Comparison of ENCODE assay signal across 1 cellular context in genomic region chr2:69893684-69894481, GRCh38.
A peak's percentile ranks its signal among the peaks of the same experiment; 100 is the strongest.
TF ChIP-seq lines count a peak whose summit lies in the region.

A gene with protein sequence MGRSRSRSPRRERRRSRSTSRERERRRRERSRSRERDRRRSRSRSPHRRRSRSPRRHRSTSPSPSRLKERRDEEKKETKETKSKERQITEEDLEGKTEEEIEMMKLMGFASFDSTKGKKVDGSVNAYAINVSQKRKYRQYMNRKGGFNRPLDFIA (plus strand): TSS chr2:69893956. CDS start chr2:69893985, 29 bp downstream.

TF ChIP-seq in K562, 482 proteins besides CTCF, POLR2A, EP300 and RAD21 (continued from another document and continues in another):
- TF ChIP-seq, protein P1, sequence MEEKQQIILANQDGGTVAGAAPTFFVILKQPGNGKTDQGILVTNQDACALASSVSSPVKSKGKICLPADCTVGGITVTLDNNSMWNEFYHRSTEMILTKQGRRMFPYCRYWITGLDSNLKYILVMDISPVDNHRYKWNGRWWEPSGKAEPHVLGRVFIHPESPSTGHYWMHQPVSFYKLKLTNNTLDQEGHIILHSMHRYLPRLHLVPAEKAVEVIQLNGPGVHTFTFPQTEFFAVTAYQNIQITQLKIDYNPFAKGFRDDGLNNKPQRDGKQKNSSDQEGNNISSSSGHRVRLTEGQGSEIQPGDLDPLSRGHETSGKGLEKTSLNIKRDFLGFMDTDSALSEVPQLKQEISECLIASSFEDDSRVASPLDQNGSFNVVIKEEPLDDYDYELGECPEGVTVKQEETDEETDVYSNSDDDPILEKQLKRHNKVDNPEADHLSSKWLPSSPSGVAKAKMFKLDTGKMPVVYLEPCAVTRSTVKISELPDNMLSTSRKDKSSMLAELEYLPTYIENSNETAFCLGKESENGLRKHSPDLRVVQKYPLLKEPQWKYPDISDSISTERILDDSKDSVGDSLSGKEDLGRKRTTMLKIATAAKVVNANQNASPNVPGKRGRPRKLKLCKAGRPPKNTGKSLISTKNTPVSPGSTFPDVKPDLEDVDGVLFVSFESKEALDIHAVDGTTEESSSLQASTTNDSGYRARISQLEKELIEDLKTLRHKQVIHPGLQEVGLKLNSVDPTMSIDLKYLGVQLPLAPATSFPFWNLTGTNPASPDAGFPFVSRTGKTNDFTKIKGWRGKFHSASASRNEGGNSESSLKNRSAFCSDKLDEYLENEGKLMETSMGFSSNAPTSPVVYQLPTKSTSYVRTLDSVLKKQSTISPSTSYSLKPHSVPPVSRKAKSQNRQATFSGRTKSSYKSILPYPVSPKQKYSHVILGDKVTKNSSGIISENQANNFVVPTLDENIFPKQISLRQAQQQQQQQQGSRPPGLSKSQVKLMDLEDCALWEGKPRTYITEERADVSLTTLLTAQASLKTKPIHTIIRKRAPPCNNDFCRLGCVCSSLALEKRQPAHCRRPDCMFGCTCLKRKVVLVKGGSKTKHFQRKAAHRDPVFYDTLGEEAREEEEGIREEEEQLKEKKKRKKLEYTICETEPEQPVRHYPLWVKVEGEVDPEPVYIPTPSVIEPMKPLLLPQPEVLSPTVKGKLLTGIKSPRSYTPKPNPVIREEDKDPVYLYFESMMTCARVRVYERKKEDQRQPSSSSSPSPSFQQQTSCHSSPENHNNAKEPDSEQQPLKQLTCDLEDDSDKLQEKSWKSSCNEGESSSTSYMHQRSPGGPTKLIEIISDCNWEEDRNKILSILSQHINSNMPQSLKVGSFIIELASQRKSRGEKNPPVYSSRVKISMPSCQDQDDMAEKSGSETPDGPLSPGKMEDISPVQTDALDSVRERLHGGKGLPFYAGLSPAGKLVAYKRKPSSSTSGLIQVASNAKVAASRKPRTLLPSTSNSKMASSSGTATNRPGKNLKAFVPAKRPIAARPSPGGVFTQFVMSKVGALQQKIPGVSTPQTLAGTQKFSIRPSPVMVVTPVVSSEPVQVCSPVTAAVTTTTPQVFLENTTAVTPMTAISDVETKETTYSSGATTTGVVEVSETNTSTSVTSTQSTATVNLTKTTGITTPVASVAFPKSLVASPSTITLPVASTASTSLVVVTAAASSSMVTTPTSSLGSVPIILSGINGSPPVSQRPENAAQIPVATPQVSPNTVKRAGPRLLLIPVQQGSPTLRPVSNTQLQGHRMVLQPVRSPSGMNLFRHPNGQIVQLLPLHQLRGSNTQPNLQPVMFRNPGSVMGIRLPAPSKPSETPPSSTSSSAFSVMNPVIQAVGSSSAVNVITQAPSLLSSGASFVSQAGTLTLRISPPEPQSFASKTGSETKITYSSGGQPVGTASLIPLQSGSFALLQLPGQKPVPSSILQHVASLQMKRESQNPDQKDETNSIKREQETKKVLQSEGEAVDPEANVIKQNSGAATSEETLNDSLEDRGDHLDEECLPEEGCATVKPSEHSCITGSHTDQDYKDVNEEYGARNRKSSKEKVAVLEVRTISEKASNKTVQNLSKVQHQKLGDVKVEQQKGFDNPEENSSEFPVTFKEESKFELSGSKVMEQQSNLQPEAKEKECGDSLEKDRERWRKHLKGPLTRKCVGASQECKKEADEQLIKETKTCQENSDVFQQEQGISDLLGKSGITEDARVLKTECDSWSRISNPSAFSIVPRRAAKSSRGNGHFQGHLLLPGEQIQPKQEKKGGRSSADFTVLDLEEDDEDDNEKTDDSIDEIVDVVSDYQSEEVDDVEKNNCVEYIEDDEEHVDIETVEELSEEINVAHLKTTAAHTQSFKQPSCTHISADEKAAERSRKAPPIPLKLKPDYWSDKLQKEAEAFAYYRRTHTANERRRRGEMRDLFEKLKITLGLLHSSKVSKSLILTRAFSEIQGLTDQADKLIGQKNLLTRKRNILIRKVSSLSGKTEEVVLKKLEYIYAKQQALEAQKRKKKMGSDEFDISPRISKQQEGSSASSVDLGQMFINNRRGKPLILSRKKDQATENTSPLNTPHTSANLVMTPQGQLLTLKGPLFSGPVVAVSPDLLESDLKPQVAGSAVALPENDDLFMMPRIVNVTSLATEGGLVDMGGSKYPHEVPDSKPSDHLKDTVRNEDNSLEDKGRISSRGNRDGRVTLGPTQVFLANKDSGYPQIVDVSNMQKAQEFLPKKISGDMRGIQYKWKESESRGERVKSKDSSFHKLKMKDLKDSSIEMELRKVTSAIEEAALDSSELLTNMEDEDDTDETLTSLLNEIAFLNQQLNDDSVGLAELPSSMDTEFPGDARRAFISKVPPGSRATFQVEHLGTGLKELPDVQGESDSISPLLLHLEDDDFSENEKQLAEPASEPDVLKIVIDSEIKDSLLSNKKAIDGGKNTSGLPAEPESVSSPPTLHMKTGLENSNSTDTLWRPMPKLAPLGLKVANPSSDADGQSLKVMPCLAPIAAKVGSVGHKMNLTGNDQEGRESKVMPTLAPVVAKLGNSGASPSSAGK (IDR thresholded peaks at IDR 0.05) = no peak
- TF ChIP-seq SIX5 (IDR thresholded peaks at IDR 0.05; ENCODE audit: borderline replicate concordance in 1 of 2, insufficient read depth in 1 of 2, low read depth in 1 of 2, low read length in 2 of 2) (peak in 1 of 2 experiments; percentile 44; a peak in 3 of 4 replicates), LCOR (CRISPR knock-in tag; IDR thresholded peaks at IDR 0.05) (peak; percentile 75), NKRF (IDR thresholded peaks at IDR 0.05; ENCODE audit: borderline replicate concordance) (peak; percentile 81; the same call in 1 of the 2 replicates), HDAC1 (IDR thresholded peaks at IDR 0.05) (peak; percentile 83 to 99), NFIC (IDR thresholded peaks at IDR 0.05) (no peak), BHLHE40 (IDR thresholded peaks at IDR 0.05; ENCODE audit: low read length) (0 out of 2 replicates have a peak, but pooled peaks have one; percentile 5), PYGO2 (tag; IDR thresholded peaks at IDR 0.05) (peak; percentile 13; the same call in 1 of the 2 replicates), ZNF165 (CRISPR knock-in tag; IDR thresholded peaks at IDR 0.05; ENCODE audit: borderline replicate concordance) (no peak), NR2F6 (CRISPR knock-in tag; IDR thresholded peaks at IDR 0.05) (no peak), RNF2 (IDR thresholded peaks at IDR 0.05) (peak; percentile 87), ZBTB17 (CRISPR knock-in tag; IDR thresholded peaks at IDR 0.05) (no peak), MECOM (CRISPR knock-in tag; IDR thresholded peaks at IDR 0.05) (no peak), ZNF24 (IDR thresholded peaks at IDR 0.05) (no peak), IFI16 (CRISPR knock-in tag; IDR thresholded peaks at IDR 0.05) (no peak), NONO (IDR thresholded peaks at IDR 0.05; ENCODE audit: low read depth in 2 of 2, low read length in 1 of 2) (no peak), CREBBP (IDR thresholded peaks at IDR 0.05; ENCODE audit: low read depth, low read length) (no peak), PHF8 (IDR thresholded peaks at IDR 0.05; ENCODE audit: borderline replicate concordance, low read length) (peak; percentile 75; the same call in 1 of the 2 replicates), CAMTA2 (CRISPR knock-in tag; conservative IDR thresholded peaks at IDR 0.05) (no peak), MXI1 (IDR thresholded peaks at IDR 0.05; ENCODE audit: low read depth, low read length) (no peak), ZNF639 (CRISPR knock-in tag; conservative IDR thresholded peaks at IDR 0.05 in 1 of 2, IDR thresholded peaks at IDR 0.05 in 1 of 2) (no peak), FOXP1 (CRISPR knock-in tag; IDR thresholded peaks at IDR 0.05) (no peak), ELK3 (CRISPR knock-in tag; IDR thresholded peaks at IDR 0.05) (no peak), CXXC5 (CRISPR knock-in tag; IDR thresholded peaks at IDR 0.05) (peak; percentile 63), PTTG1 (tag; IDR thresholded peaks at IDR 0.05; ENCODE audit: low read depth) (no peak), SNIP1 (IDR thresholded peaks at IDR 0.05; ENCODE audit: low read depth) (peak; percentile 33; the same call in 1 of the 2 replicates), ZNF124 (CRISPR knock-in tag; IDR thresholded peaks at IDR 0.05) (no peak), KLF10 (CRISPR knock-in tag; IDR thresholded peaks at IDR 0.05) (no peak)
- TF ChIP-seq, protein P2, sequence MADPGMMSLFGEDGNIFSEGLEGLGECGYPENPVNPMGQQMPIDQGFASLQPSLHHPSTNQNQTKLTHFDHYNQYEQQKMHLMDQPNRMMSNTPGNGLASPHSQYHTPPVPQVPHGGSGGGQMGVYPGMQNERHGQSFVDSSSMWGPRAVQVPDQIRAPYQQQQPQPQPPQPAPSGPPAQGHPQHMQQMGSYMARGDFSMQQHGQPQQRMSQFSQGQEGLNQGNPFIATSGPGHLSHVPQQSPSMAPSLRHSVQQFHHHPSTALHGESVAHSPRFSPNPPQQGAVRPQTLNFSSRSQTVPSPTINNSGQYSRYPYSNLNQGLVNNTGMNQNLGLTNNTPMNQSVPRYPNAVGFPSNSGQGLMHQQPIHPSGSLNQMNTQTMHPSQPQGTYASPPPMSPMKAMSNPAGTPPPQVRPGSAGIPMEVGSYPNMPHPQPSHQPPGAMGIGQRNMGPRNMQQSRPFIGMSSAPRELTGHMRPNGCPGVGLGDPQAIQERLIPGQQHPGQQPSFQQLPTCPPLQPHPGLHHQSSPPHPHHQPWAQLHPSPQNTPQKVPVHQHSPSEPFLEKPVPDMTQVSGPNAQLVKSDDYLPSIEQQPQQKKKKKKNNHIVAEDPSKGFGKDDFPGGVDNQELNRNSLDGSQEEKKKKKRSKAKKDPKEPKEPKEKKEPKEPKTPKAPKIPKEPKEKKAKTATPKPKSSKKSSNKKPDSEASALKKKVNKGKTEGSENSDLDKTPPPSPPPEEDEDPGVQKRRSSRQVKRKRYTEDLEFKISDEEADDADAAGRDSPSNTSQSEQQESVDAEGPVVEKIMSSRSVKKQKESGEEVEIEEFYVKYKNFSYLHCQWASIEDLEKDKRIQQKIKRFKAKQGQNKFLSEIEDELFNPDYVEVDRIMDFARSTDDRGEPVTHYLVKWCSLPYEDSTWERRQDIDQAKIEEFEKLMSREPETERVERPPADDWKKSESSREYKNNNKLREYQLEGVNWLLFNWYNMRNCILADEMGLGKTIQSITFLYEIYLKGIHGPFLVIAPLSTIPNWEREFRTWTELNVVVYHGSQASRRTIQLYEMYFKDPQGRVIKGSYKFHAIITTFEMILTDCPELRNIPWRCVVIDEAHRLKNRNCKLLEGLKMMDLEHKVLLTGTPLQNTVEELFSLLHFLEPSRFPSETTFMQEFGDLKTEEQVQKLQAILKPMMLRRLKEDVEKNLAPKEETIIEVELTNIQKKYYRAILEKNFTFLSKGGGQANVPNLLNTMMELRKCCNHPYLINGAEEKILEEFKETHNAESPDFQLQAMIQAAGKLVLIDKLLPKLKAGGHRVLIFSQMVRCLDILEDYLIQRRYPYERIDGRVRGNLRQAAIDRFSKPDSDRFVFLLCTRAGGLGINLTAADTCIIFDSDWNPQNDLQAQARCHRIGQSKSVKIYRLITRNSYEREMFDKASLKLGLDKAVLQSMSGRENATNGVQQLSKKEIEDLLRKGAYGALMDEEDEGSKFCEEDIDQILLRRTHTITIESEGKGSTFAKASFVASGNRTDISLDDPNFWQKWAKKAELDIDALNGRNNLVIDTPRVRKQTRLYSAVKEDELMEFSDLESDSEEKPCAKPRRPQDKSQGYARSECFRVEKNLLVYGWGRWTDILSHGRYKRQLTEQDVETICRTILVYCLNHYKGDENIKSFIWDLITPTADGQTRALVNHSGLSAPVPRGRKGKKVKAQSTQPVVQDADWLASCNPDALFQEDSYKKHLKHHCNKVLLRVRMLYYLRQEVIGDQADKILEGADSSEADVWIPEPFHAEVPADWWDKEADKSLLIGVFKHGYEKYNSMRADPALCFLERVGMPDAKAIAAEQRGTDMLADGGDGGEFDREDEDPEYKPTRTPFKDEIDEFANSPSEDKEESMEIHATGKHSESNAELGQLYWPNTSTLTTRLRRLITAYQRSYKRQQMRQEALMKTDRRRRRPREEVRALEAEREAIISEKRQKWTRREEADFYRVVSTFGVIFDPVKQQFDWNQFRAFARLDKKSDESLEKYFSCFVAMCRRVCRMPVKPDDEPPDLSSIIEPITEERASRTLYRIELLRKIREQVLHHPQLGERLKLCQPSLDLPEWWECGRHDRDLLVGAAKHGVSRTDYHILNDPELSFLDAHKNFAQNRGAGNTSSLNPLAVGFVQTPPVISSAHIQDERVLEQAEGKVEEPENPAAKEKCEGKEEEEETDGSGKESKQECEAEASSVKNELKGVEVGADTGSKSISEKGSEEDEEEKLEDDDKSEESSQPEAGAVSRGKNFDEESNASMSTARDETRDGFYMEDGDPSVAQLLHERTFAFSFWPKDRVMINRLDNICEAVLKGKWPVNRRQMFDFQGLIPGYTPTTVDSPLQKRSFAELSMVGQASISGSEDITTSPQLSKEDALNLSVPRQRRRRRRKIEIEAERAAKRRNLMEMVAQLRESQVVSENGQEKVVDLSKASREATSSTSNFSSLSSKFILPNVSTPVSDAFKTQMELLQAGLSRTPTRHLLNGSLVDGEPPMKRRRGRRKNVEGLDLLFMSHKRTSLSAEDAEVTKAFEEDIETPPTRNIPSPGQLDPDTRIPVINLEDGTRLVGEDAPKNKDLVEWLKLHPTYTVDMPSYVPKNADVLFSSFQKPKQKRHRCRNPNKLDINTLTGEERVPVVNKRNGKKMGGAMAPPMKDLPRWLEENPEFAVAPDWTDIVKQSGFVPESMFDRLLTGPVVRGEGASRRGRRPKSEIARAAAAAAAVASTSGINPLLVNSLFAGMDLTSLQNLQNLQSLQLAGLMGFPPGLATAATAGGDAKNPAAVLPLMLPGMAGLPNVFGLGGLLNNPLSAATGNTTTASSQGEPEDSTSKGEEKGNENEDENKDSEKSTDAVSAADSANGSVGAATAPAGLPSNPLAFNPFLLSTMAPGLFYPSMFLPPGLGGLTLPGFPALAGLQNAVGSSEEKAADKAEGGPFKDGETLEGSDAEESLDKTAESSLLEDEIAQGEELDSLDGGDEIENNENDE (IDR thresholded peaks at IDR 0.05; ENCODE audit: low read depth, low read length) = no peak
